ENCODE assay signal across 8 cellular contexts in genomic region chr1:6235302-6235680, GRCh38. TPM values are rescaled to one million over a fixed set of nuclear protein-coding genes. Genes with fewer than 3 reads are reported as not detected.
DNase-seq lines count a peak whose midpoint lies in the region; TF ChIP-seq lines count a peak whose summit lies in the region.

No MANE protein-coding gene starts in this region.

- in situ Hi-C loops in brain microvascular endothelial cell (cut with HindIII; ENCODE audit: low pct_ligation_motif_present, low sequenced_read_pairs) = no loop called here

- TF ChIP-seq CTCF in brain microvascular endothelial cell (IDR thresholded peaks at IDR 0.05; ENCODE audit: low read depth, low read length, missing control alignments) (no peak), mesothelial cell of epicardium (IDR thresholded peaks at IDR 0.05; ENCODE audit: unreplicated experiment) (no peak), uterus (IDR thresholded peaks at IDR 0.05) (no peak)

- H3K36me3 ChIP-seq in HUES6 (ENCODE audit: control insufficient read depth, insufficient read depth, low read length) (peaks cover 35% of the 10 kb centered on the region), brain microvascular endothelial cell (replicated peaks) (peaks cover 16% of the 10 kb centered on the region), uterus (no peaks in the 10 kb centered on the region)

- H3K9me3 ChIP-seq in HUES6 (ENCODE audit: control insufficient read depth, insufficient read depth, low read depth, low read length) = no peaks in the 10 kb centered on the region
- H3K9me3 ChIP-seq in uterus = no peaks in the 10 kb centered on the region

- H3K4me1 Mint-ChIP-seq in activated T-cell treated with anti-CD3 and anti-CD28 coated beads, Interleukin-2, amount 50 U/mL, for 24 hours (ENCODE audit: low read depth) = peaks cover 27% of the 10 kb centered on the region
- peaks cover 11% of the 10 kb centered on the region for H3K4me1 Mint-ChIP-seq in mesothelial cell of epicardium

- H3K27me3 Mint-ChIP-seq in activated T-cell treated with anti-CD3 and anti-CD28 coated beads, Interleukin-2, amount 50 U/mL, for 24 hours = peaks cover 16% of the 10 kb centered on the region
- peaks cover 31% of the 10 kb centered on the region for H3K27me3 Mint-ChIP-seq in mesothelial cell of epicardium (ENCODE audit: low read depth)

- peaks cover 5% of the 10 kb centered on the region for H3K27me3 ChIP-seq in HUES6 (ENCODE audit: control insufficient read depth, insufficient read depth, low read length)
- peaks cover 4% of the 10 kb centered on the region for H3K27me3 ChIP-seq in brain microvascular endothelial cell (replicated peaks)
- H3K27me3 ChIP-seq in uterus = peaks cover 0 to 1% of the 10 kb centered on the region in 2 donors

- H3K4me3 ChIP-seq in HUES6 (ENCODE audit: low read depth, low read length) (peak overlapping the region; percentile 75), brain microvascular endothelial cell (ENCODE audit: low read depth, low read length) (peak overlapping the region; percentile 82), uterus (peak overlapping the region; percentile 41 to 52)

- H3K27ac ChIP-seq in HUES6 (ENCODE audit: low read depth, low read length) = no peak overlapping the region; the same call in 1 of the 2 replicates
- no peak overlapping the region for H3K27ac ChIP-seq in brain microvascular endothelial cell
- H3K27ac ChIP-seq in uterus = peak overlapping the region in 1 of 2 donors; percentile 25

- H3K4me3 Mint-ChIP-seq in activated T-cell treated with anti-CD3 and anti-CD28 coated beads, Interleukin-2, amount 50 U/mL, for 24 hours = peak overlapping the region; percentile 92
- H3K4me3 Mint-ChIP-seq in mesothelial cell of epicardium = peak overlapping the region; percentile 85

- H3K9me3 Mint-ChIP-seq in activated T-cell treated with anti-CD3 and anti-CD28 coated beads, Interleukin-2, amount 50 U/mL, for 24 hours = no peaks in the 10 kb centered on the region
- H3K9me3 Mint-ChIP-seq in mesothelial cell of epicardium = no peaks in the 10 kb centered on the region

- TF ChIP-seq POLR2A in uterus (IDR thresholded peaks at IDR 0.05) = no peak

- intact Hi-C loops in uterus (cut with DNase I; ENCODE audit: low total_unique reads) = no loop called here

- H3K27ac Mint-ChIP-seq in activated T-cell treated with anti-CD3 and anti-CD28 coated beads, Interleukin-2, amount 50 U/mL, for 24 hours = peak overlapping the region; percentile 92
- peak overlapping the region; percentile 75 for H3K27ac Mint-ChIP-seq in mesothelial cell of epicardium

- H3K9ac ChIP-seq in HUES6 (ENCODE audit: low read length) = peak overlapping the region; percentile 98

- DNase-seq in activated T-cell treated with anti-CD3 and anti-CD28 coated beads, Interleukin-2, amount 50 U/mL, for 24 hours = no peak
- no peak for DNase-seq in activated T-cell treated with anti-CD3 and anti-CD28 coated beads, Interleukin-2, amount 50 U/mL, for 1 hour
- DNase-seq in brain microvascular endothelial cell (no peak), mesothelial cell of epicardium (ENCODE audit: low spot score in 2 of 2, unreplicated experiment in 2 of 2) (no peak), uterus (no peak), NCI-H187 (lab: John Stamatoyannopoulos, UW) (no peak), NOMO-1 treated with DMSO at 0.1 percent for 48 hours (lab: John Stamatoyannopoulos, UW; ENCODE audit: unreplicated experiment) (no peak)

- H3K4me1 ChIP-seq in HUES6 (ENCODE audit: control insufficient read depth, insufficient read depth, low read length) (peaks cover 27% of the 10 kb centered on the region), uterus (peaks cover 7 to 12% of the 10 kb centered on the region in 2 donors)

- peaks cover 50% of the 10 kb centered on the region for H3K36me3 Mint-ChIP-seq in activated T-cell treated with anti-CD3 and anti-CD28 coated beads, Interleukin-2, amount 50 U/mL, for 24 hours (ENCODE audit: low read depth)
- H3K36me3 Mint-ChIP-seq in mesothelial cell of epicardium = peaks cover 8% of the 10 kb centered on the region

RNA-seq across cellular contexts. Expression of gene ICMT, which starts 0.5 kb away (rescaled TPM):
- total RNA-seq in mesothelial cell of epicardium (35.1 to 39.8 TPM (median 39.3 TPM) in 3 replicates), uterus (10 to 100 TPM; 15.6 to 87.4 (median 57.7) TPM)

RNA-seq across cellular contexts. Expression of gene HES3, which starts 8.7 kb away (rescaled TPM):
- total RNA-seq in mesothelial cell of epicardium (not detected in 3 replicates), uterus (not detected)

RNA-seq across cellular contexts. Expression of gene GPR153, which starts 25.6 kb away (rescaled TPM):
- total RNA-seq in mesothelial cell of epicardium = 24.6 to 27.5 TPM (median 25.0 TPM) in 3 replicates
- 10 to 100 TPM in 2 of 4 donors, 1 to 10 TPM in 2; 5.6 to 22.1 (median 10.3) TPM for total RNA-seq in uterus

RNA-seq across cellular contexts. Expression of gene RNF207, which starts 29.4 kb away (rescaled TPM):
- 467 to 481 TPM (median 477 TPM) in 3 replicates for total RNA-seq in mesothelial cell of epicardium
- 10 to 100 TPM in 3 of 4 donors, 1 to 10 TPM in 1; 2.1 to 41.1 (median 20.5) TPM for total RNA-seq in uterus

RNA-seq across cellular contexts. Expression of gene RPL22, which starts 35.9 kb away (rescaled TPM):
- total RNA-seq in mesothelial cell of epicardium = 411 to 435 TPM (median 426 TPM) in 3 replicates
- total RNA-seq in uterus = 100 to 1,000 TPM; 140 to 543 (median 252) TPM
